ENCODE assay signal across 12 cellular contexts in the genomic region with DNA sequence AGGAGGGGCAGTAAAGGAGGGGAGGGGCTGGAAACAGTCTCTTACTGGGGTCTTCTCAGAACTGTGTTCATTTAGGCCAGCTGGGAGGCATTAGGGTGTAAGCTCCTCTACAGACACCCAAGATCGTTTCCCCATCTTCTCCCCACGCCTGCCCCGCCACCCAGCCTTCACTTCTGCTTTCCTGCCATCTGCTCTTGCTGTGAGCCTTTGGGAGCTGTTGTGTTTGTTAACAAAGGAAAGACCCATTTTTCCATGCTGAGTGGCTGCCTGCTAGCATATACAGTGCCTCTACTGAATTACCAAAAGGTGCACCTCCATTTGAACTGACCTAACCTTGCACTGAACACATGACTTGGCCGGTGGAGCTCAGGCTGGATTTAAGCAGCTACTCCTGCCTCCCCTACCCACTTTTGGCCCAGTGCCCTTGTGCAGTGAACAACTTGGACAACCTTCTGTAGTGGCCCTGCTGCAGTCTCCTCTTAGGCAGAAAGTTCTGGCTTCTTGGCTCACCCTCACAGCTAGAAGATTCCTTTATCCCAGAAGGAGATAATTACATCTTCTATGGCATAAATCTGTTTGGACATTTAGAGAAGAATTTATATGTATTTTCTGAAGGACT.
DNase-seq lines count a peak whose midpoint lies in the region; ATAC-seq and TF ChIP-seq lines count a peak whose summit lies in the region.
"Had no signal": no experiment of that assay in that cellular context is flagged by ENCODE, and none has a peak within 500 bp of the region (broad histone marks: within the 10 kb centered on the region; RNA-seq: fewer than 3 reads in every experiment).

No MANE protein-coding gene starts in this region.

- H2AFZ ChIP-seq in hepatocyte = no peak overlapping the region

- TF ChIP-seq POLR2A in erythroblast (IDR thresholded peaks at IDR 0.05; ENCODE audit: low read length) = no peak

- no peaks in the 10 kb centered on the region for H3K36me3 ChIP-seq in left lung
- H3K36me3 ChIP-seq in hepatocyte (replicated peaks; ENCODE audit: insufficient read depth, low read depth) = no peaks in the 10 kb centered on the region

- ATAC-seq in left lung = peak; percentile 50
- ATAC-seq: T-helper 17 cell had no signal

- H3K9me2 ChIP-seq in hepatocyte (replicated peaks; ENCODE audit: insufficient read depth) = no peaks in the 10 kb centered on the region

- in situ Hi-C loops in KBM-7 (cut with MboI; ENCODE audit: low pct_unique_long_range_greater_than_20kb, low sequenced_read_pairs) = no loop called here

- no peaks in the 10 kb centered on the region for H3K9me3 ChIP-seq in left lung
- H3K9me3 ChIP-seq in hepatocyte (ENCODE audit: low read depth) = no peaks in the 10 kb centered on the region

- H3K4me1 ChIP-seq in left lung = peaks cover 0 to 28% of the 10 kb centered on the region in 2 donors
- H3K4me1 ChIP-seq in hepatocyte (ENCODE audit: insufficient read depth) = no peaks in the 10 kb centered on the region

- H4K20me1 ChIP-seq in hepatocyte (ENCODE audit: insufficient read depth, poor library complexity, severe bottlenecking) = no peaks in the 10 kb centered on the region

- H3K4me2 ChIP-seq in hepatocyte = no peak overlapping the region

- intact Hi-C loops in left lung (cut with DNase I) = no loop called here

- DNase-seq in AML-193 (lab: John Stamatoyannopoulos, UW) (peak; percentile 77 to 80), KBM-7 (peak; percentile 77), SKM-1 (lab: John Stamatoyannopoulos, UW; ENCODE audit: unreplicated experiment) (peak; percentile 71), left lung (peak in 1 of 2 donors; percentile 63), hepatocyte (ENCODE audit: low spot score) (no peak), erythroblast (lab: John Stamatoyannopoulos, UW) (no peak)
- no peak for DNase-seq in stimulated activated CD4-positive, alpha-beta T cell treated with anti-CD3 and anti-CD28 coated beads, Interleukin-15, amount 100 ng/mL, for 24 hours
- DNase-seq in activated CD4-positive, alpha-beta T cell treated with anti-CD3 and anti-CD28 coated beads for 1 hour = no peak
- DNase-seq: activated naive CD4-positive, alpha-beta T cell treated with anti-CD3 and anti-CD28 coated beads, Interleukin-2, amount 10 ng/mL, durations not matched to agents 7 days and 5 days; NCI-H1092; T-helper 17 cell had no signal

- H3K27ac ChIP-seq in left lung (no peak overlapping the region), hepatocyte (no peak overlapping the region)

- H3K27me3 ChIP-seq in left lung (no peaks in the 10 kb centered on the region), hepatocyte (no peaks in the 10 kb centered on the region)

- no peaks in the 10 kb centered on the region for H3K79me2 ChIP-seq in hepatocyte

- WGBS in hepatocyte (ENCODE audit: low lambda C conversion rate, missing lambda C conversion rate) = 93% methylated on average over 4 of the region's 4 CpGs

- TF ChIP-seq CTCF in left lung (IDR thresholded peaks at IDR 0.05) (no peak), hepatocyte (IDR thresholded peaks at IDR 0.05; ENCODE audit: poor library complexity) (no peak)

- H3K4me3 ChIP-seq in left lung (no peak overlapping the region), hepatocyte (no peak overlapping the region)
- H3K4me3 ChIP-seq: skin epidermis had no signal

Comparison
In these comparisons a context has a peak if more than half of its experiments do, and no peak if none do; other contexts are left out.
1. DNase-seq: peak in AML-193 (2 of 2), KBM-7 (single experiment) and SKM-1 (single experiment); none in stimulated activated CD4-positive, alpha-beta T cell treated with anti-CD3 and anti-CD28 coated beads, Interleukin-15, amount 100 ng/mL, for 24 hours (single experiment), hepatocyte (single experiment), activated CD4-positive, alpha-beta T cell treated with anti-CD3 and anti-CD28 coated beads for 1 hour (single experiment) and erythroblast (0 of 2).